ENCODE assay signal across 29 cellular contexts in genomic region chr15:84996055-84996454, GRCh38.
"Had no signal": no experiment of that assay in that cellular context is flagged by ENCODE, and none has a peak within 500 bp of the region (broad histone marks: within the 10 kb centered on the region; RNA-seq: fewer than 3 reads in every experiment).

No MANE protein-coding gene starts in this region.

- H3K9ac ChIP-seq: neural progenitor cell, parathyroid adenoma had no signal

- H3K27me3 ChIP-seq: neural progenitor cell, neutrophil, ovary, pancreas, right atrium auricular region, right lobe of liver, sigmoid colon, spleen had no signal

- H2AFZ ChIP-seq: neural progenitor cell, parathyroid adenoma had no signal

- DNase-seq: naive thymus-derived CD4-positive, alpha-beta T cell; naive thymus-derived CD8-positive, alpha-beta T cell; natural killer cell; nephron progenitor cell; nucleus accumbens; occipital lobe; ovary; pancreas; posterior cingulate gyrus; psoas muscle; retina; right cardiac atrium; right lobe of liver; sigmoid colon; small intestine; spleen; stimulated activated CD4-positive, alpha-beta T cell treated with anti-CD3 and anti-CD28 coated beads, Interleukin-12 subunit alpha, Interleukin-12 subunit beta, amount 100 ng/mL, for 4 hours; stimulated activated CD4-positive, alpha-beta T cell treated with anti-CD3 and anti-CD28 coated beads, Interleukin-15, amount 100 ng/mL, for 24 hours; stimulated activated CD4-positive, alpha-beta T cell treated with anti-CD3 and anti-CD28 coated beads, Interleukin-1b, Interleukin-23, amount 100 ng/mL, for 48 hours; stimulated activated CD4-positive, alpha-beta T cell treated with anti-CD3 and anti-CD28 coated beads, Interleukin-2, amount 100 ng/mL, for 24 hours had no signal

- H3K36me3 ChIP-seq: neural progenitor cell, neutrophil, ovary, pancreas, prostate gland, right atrium auricular region, right lobe of liver, sigmoid colon, spleen had no signal

- H3K9me3 ChIP-seq: neutrophil, ovary, pancreas, prostate gland, psoas muscle, right atrium auricular region, right lobe of liver, sigmoid colon, spleen had no signal

- H3K4me1 ChIP-seq: neural progenitor cell, parathyroid adenoma had no signal

- H3K27ac ChIP-seq: neural progenitor cell, neutrophil, ovary, pancreas, parathyroid adenoma, prostate gland, psoas muscle, right atrium auricular region, right lobe of liver, sigmoid colon, skin epidermis, spleen had no signal

- H3K4me2 ChIP-seq: neural progenitor cell, smooth muscle cell had no signal

- ATAC-seq: naive thymus-derived CD4-positive, alpha-beta T cell; naive thymus-derived CD8-positive, alpha-beta T cell; natural killer cell; natural killer cell treated with Interleukin-12 subunit alpha and Interleukin-12 subunit beta and Interleukin-15 and Interleukin-18, amount 100 ng/mL, for 72 hours; pancreas; psoas muscle; right cardiac atrium; right lobe of liver; sciatic nerve had no signal

- H3K4me3 ChIP-seq: neural progenitor cell, ovary, pancreas, prostate gland, psoas muscle, right atrium auricular region, right lobe of liver, sigmoid colon, skin epidermis, smooth muscle cell, spleen had no signal

- FAIRE-seq: pancreas, small intestine had no signal
